In genomic region chr19:55407625-55408319, GRCh38 we compare ENCODE assay signal across 8 cellular contexts. TPM values are rescaled to one million over a fixed set of nuclear protein-coding genes. Genes with fewer than 3 reads are reported as not detected.
DNase-seq lines count a peak whose midpoint lies in the region; ATAC-seq and TF ChIP-seq lines count a peak whose summit lies in the region.

Gene UBE2S (minus strand): TSS chr19:55407788. CDS start chr19:55407589, 199 bp downstream.

- peaks cover 20% of the 10 kb centered on the region for H3K4me1 ChIP-seq in PC-3 (ENCODE audit: insufficient read depth, low read length)

- peak; percentile 37; the same call in 1 of the 2 replicates for TF ChIP-seq EP300 in Ishikawa (IDR thresholded peaks at IDR 0.05; ENCODE audit: borderline replicate concordance)

- CTCF ChIA-PET in PC-3 (lab: Charles Lee): interaction anchor here (0.5 kb wide), 1 partner anchor 53 kb away, joined by 3 read pairs; no protein-coding TSS in a partner anchor

- intact Hi-C loops in PC-3 (cut with micrococcal nuclease): no loop called here

- H3K9me3 ChIP-seq in PC-3 (ENCODE audit: low read length): no peaks in the 10 kb centered on the region

- peaks cover 36% of the 10 kb centered on the region for H4K20me1 ChIP-seq in PC-3 (ENCODE audit: low read length)

- H3K4me2 ChIP-seq in PC-3 (ENCODE audit: low read length): peak within 1 kb of the TSS; percentile 97

- H3K9me2 ChIP-seq in PC-3 (replicated peaks; ENCODE audit: low read length): no peaks in the 10 kb centered on the region

- DNase-seq in DMS114 treated with DMSO at 0.1 percent for 48 hours (lab: John Stamatoyannopoulos, UW; ENCODE audit: unreplicated experiment): peak; percentile 98
- DNase-seq in PC-3: peak; percentile 99
- DNase-seq in activated T-cell treated with anti-CD3 and anti-CD28 coated beads for 48 hours (ENCODE audit: low read depth): peak; percentile 95
- peak; percentile 87 for DNase-seq in epithelial cell of prostate (ENCODE audit: low read depth, low spot score)
- DNase-seq in mucosa of gallbladder (ENCODE audit: low spot score): peak; percentile 99
- DNase-seq in stimulated activated CD8-positive, alpha-beta memory T cell treated with anti-CD3 and anti-CD28 coated beads, Interleukin-4, amount 100 ng/mL, for 4 hours (ENCODE audit: low read depth in 2 of 2, low spot score in 1 of 2): peak; percentile 88 to 95

- H3K4me3 ChIP-seq in PC-3 (ENCODE audit: low read length): peak within 1 kb of the TSS; percentile 79

- peaks cover 4% of the 10 kb centered on the region for H3F3A ChIP-seq in PC-3 (ENCODE audit: low read length, unreplicated experiment)

- no peak for TF ChIP-seq CTCF in PC-3 (conservative IDR thresholded peaks at IDR 0.05; ENCODE audit: low read depth, low read length)

- POLR2A ChIA-PET in PC-3 (lab: Charles Lee; ENCODE audit: unreplicated experiment): interaction anchor here (0.6 to 1.1 kb wide), 4 partner anchors 16 to 77 kb away, joined by 4 to 14 read pairs (median 7); partner anchors contain the start of genes KMT5C and NAT14

- ATAC-seq in GM21576 (IDR thresholded peaks at IDR 0.05; ENCODE audit: unreplicated experiment) (peak; percentile 80), PC-3 (peak; percentile 93)

- H3K79me2 ChIP-seq in PC-3 (ENCODE audit: low read length): peaks cover 45% of the 10 kb centered on the region

- H2AFZ ChIP-seq in PC-3 (ENCODE audit: low read length): peak within 1 kb of the TSS; percentile 74

- TF ChIP-seq RAD21 in Ishikawa (IDR thresholded peaks at IDR 0.05; ENCODE audit: low read depth): no peak

- no TSS peak for BruUV-seq in PC-3 (replicated peaks; lab: Mats Ljungman, UMichigan)

- H3K9ac ChIP-seq in PC-3 (ENCODE audit: low read length): peak within 1 kb of the TSS; percentile 95

- no peaks in the 10 kb centered on the region for H3K27me3 ChIP-seq in PC-3 (ENCODE audit: low read length)

- H3K36me3 ChIP-seq in PC-3 (ENCODE audit: low read depth, low read length): peaks cover 34% of the 10 kb centered on the region

- H3K27ac ChIP-seq in PC-3 (ENCODE audit: low read length): peak within 1 kb of the TSS; percentile 93
- peak within 1 kb of the TSS; percentile 83 for H3K27ac ChIP-seq in epithelial cell of prostate

TF ChIP-seq in Ishikawa, 13 proteins besides CTCF, POLR2A, EP300 and RAD21:
- TF ChIP-seq TAF1 (IDR thresholded peaks at IDR 0.05; ENCODE audit: low read depth) (peak; percentile 93), FOXM1 (IDR thresholded peaks at IDR 0.05; ENCODE audit: borderline replicate concordance, low read depth) (peak; percentile 98), NFIC (IDR thresholded peaks at IDR 0.05) (no peak), CEBPB (IDR thresholded peaks at IDR 0.05) (no peak), USF1 (IDR thresholded peaks at IDR 0.05) (peak; percentile 96), YY1 (IDR thresholded peaks at IDR 0.05; ENCODE audit: low read depth) (peak; percentile 57; the same call in 1 of the 2 replicates), ZBTB7A (IDR thresholded peaks at IDR 0.05; ENCODE audit: low read depth) (no peak), EGR1 (IDR thresholded peaks at IDR 0.05) (no peak), CREB1 (IDR thresholded peaks at IDR 0.05; ENCODE audit: low read depth) (peak; percentile 74), REST (IDR thresholded peaks at IDR 0.05; ENCODE audit: low read depth) (0 out of 2 replicates have a peak, but pooled peaks have one; percentile 14), MAX (IDR thresholded peaks at IDR 0.05) (peak; percentile 95), TEAD4 (IDR thresholded peaks at IDR 0.05) (peak; percentile 12; the same call in 1 of the 2 replicates), TCF12 (IDR thresholded peaks at IDR 0.05; ENCODE audit: low read depth) (peak; percentile 71)

RNA-seq across cellular contexts. Expression of gene UBE2S, which starts in this region (rescaled TPM):
- 2,068 and 2,245 TPM in 2 replicates for total RNA-seq in PC-3 (2014; rRNA removed)
- 26.4 TPM for total RNA-seq in mucosa of gallbladder

Comparison
In these comparisons a context has a peak if more than half of its experiments do, and no peak if none do; other contexts are left out.
1. Peak in every context shown above with its lines: DNase-seq, ATAC-seq, H3K4me3 ChIP-seq and H3K27ac ChIP-seq.
2. RNA of gene UBE2S (total RNA-seq): 2,068 to 2,245 TPM in PC-3; 26.4 TPM in mucosa of gallbladder (single experiment); every median in the first group is over 10 times any median in the second.